1 cellular context compared by ENCODE assay signal in the genomic region with DNA sequence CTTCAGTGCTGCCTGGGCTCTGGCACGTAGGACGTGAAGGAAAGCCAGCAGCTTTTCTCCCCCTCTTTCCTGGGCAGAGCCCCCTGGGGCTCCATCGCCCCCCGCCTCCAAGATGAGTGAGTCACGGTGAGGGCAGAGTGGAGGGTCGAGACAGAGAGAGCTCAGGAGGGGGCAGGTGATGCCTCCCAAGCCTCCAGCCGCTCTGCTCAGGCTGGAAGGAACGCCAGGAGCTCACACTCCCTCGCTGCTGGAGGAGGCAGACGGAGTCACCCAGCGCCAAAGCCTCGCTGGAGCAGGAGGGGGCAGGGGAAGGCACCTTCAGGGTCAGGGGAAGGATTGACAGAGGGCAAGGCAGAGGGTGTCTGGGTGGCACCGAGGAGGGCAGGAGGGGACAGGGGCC.
TF ChIP-seq lines count a peak whose summit lies in the region.

No MANE protein-coding gene starts in this region.

TF ChIP-seq in H1, 55 proteins besides CTCF, POLR2A, EP300 and RAD21:
- TF ChIP-seq BACH1 (IDR thresholded peaks at IDR 0.05; ENCODE audit: low read length) (no peak), JUN (IDR thresholded peaks at IDR 0.05; ENCODE audit: low read depth, low read length) (no peak), JUND (IDR thresholded peaks at IDR 0.05; ENCODE audit: low read length) (no peak), SAP30 (IDR thresholded peaks at IDR 0.05; ENCODE audit: insufficient read depth, insufficient replicate concordance, low read length) (no peak), ASH2L (IDR thresholded peaks at IDR 0.05; ENCODE audit: low read length) (no peak), HDAC2 (IDR thresholded peaks at IDR 0.05; ENCODE audit: borderline replicate concordance in 1 of 2, low read depth in 2 of 2, low read length in 2 of 2) (no peak), RBBP5 (IDR thresholded peaks at IDR 0.05; ENCODE audit: borderline replicate concordance, low read depth, low read length) (no peak), YY1 (IDR thresholded peaks at IDR 0.05; ENCODE audit: low read depth, low read length) (no peak)
TF ChIP-seq in H1: peak in this region for 0.
